18 cellular contexts compared by ENCODE assay signal in genomic region chr1:154840557-154841176, GRCh38. TPM values are rescaled to one million over a fixed set of nuclear protein-coding genes. Genes with fewer than 3 reads are reported as not detected.
A peak's percentile ranks its signal among the peaks of the same experiment; 100 is the strongest.
DNase-seq lines count a peak whose midpoint lies in the region; ATAC-seq and TF ChIP-seq lines count a peak whose summit lies in the region.
"Had no signal": no experiment of that assay in that cellular context is flagged by ENCODE, and none has a peak within 500 bp of the region (broad histone marks: within the 10 kb centered on the region; RNA-seq: fewer than 3 reads in every experiment).

No MANE protein-coding gene starts in this region.

- no peak overlapping the region for H3K27ac ChIP-seq in GM23248
- peak overlapping the region in 3 of 4 donors; percentile 16 to 61 (median 31) for H3K27ac ChIP-seq in sigmoid colon
- no peak overlapping the region for H3K27ac ChIP-seq in MM.1S (ENCODE audit: low read length)

- no peak overlapping the region for H3K4me2 ChIP-seq in GM23248 (ENCODE audit: unreplicated experiment)
- H3K4me2 ChIP-seq in MM.1S (ENCODE audit: low read depth, low read length): no peak overlapping the region

- 71 to 84% methylated on average over 9 to 12 of the region's 12 CpGs for WGBS in GM23248 (ENCODE audit: low coverage in 1 of 2, low lambda C conversion rate in 2 of 2, missing lambda C conversion rate in 2 of 2), 2 experiments
- 71 to 76% methylated on average over 12 of the region's 12 CpGs for WGBS in sigmoid colon, 2 donors

- H3K79me2 ChIP-seq in GM23248 (ENCODE audit: insufficient read depth): no peaks in the 10 kb centered on the region
- H3K79me2 ChIP-seq in MM.1S (ENCODE audit: low read length): peaks cover 71% of the 10 kb centered on the region

- no peak for TF ChIP-seq EP300 in sigmoid colon (IDR thresholded peaks at IDR 0.05)

- no peaks in the 10 kb centered on the region for H3K9me2 ChIP-seq in GM23248 (ENCODE audit: insufficient read depth)
- no peaks in the 10 kb centered on the region for H3K9me2 ChIP-seq in MM.1S (replicated peaks; ENCODE audit: insufficient read depth, low read length)

- no peaks in the 10 kb centered on the region for H3K9me3 ChIP-seq in GM23248 (ENCODE audit: low read depth)
- no peaks in the 10 kb centered on the region for H3K9me3 ChIP-seq in sigmoid colon
- no peaks in the 10 kb centered on the region for H3K9me3 ChIP-seq in MM.1S (replicated peaks; ENCODE audit: insufficient read depth, low read length)

- DNase-seq in GM23248: peak; percentile 9
- DNase-seq in SK-MEL-5 (ENCODE audit: low read depth, low spot score): peak; percentile 17
- DNase-seq in hepatic stellate cell (ENCODE audit: low spot score): peak; percentile 29
- DNase-seq in sigmoid colon: no peak
- no peak for DNase-seq in MM.1S
- no peak for DNase-seq in DMS 273 (lab: John Stamatoyannopoulos, UW; ENCODE audit: unreplicated experiment)
- no peak for DNase-seq in activated CD4-positive, alpha-beta T cell treated with anti-CD3 and anti-CD28 coated beads for 4 hours
- DNase-seq: activated T-cell treated with anti-CD3 and anti-CD28 coated beads, Interleukin-2, amount 50 U/mL, for 72 hours; CD8-positive, alpha-beta memory T cell; immature natural killer cell; NCI-H1092; NCI-H526 treated with DMSO at 0.1 percent for 48 hours; SHP77 treated with DMSO at 0.1 percent for 48 hours; stimulated activated CD4-positive, alpha-beta T cell treated with anti-CD3 and anti-CD28 coated beads, Interleukin-2, amount 100 ng/mL, for 24 hours; stimulated activated naive B cell treated with anti-CD40 and anti-IgM and Interleukin-4, amounts not matched to agents 10 μg/mL and 1 μg/mL and 100 μg/mL, for 72 hours had no signal

- no peaks in the 10 kb centered on the region for H3F3A ChIP-seq in GM23248 (ENCODE audit: insufficient read depth)
- peaks cover 15% of the 10 kb centered on the region for H3F3A ChIP-seq in MM.1S (ENCODE audit: insufficient read depth, low read length)

- in situ Hi-C loops in GM23248 (cut with MboI): no loop called here
- in situ Hi-C loops in SK-MEL-5 (cut with HindIII; ENCODE audit: low pct_unique_long_range_greater_than_20kb, low sequenced_read_pairs): no loop called here

- TF ChIP-seq POLR2A in sigmoid colon (IDR thresholded peaks at IDR 0.05): no peak

- H2AFZ ChIP-seq in GM23248: peak overlapping the region; percentile 45
- H2AFZ ChIP-seq in MM.1S (ENCODE audit: low read length): no peak overlapping the region

- ATAC-seq in HG02759 (IDR thresholded peaks at IDR 0.05; ENCODE audit: unreplicated experiment): no peak
- ATAC-seq: activated T-cell treated with anti-CD3 and anti-CD28 coated beads, Interleukin-2, amount 50 U/mL, for 72 hours; esophagus mucosa; natural killer cell treated with Interleukin-12 subunit alpha and Interleukin-12 subunit beta and Interleukin-15 and Interleukin-18, amount 100 ng/mL, for 72 hours; stimulated activated naive B cell treated with anti-CD40 and anti-IgM and Interleukin-4, amounts not matched to agents 10 μg/mL and 1 μg/mL and 100 μg/mL, for 72 hours had no signal

- peaks cover 16% of the 10 kb centered on the region for H3K27me3 ChIP-seq in GM23248 (replicated peaks; ENCODE audit: insufficient read depth)
- H3K27me3 ChIP-seq in sigmoid colon: no peaks in the 10 kb centered on the region
- no peaks in the 10 kb centered on the region for H3K27me3 ChIP-seq in MM.1S (replicated peaks; ENCODE audit: insufficient read depth, low read length)

- H3K4me1 ChIP-seq in GM23248 (ENCODE audit: insufficient read depth): peaks cover 6% of the 10 kb centered on the region
- peaks cover 0 to 36% (median 10%) of the 10 kb centered on the region in 4 donors for H3K4me1 ChIP-seq in sigmoid colon
- H3K4me1 ChIP-seq in MM.1S (ENCODE audit: low read length): peaks cover 41% of the 10 kb centered on the region

- H3K36me3 ChIP-seq in GM23248 (ENCODE audit: low read depth) (no peaks in the 10 kb centered on the region), sigmoid colon (no peaks in the 10 kb centered on the region), MM.1S (replicated peaks; ENCODE audit: insufficient read depth, low read length) (no peaks in the 10 kb centered on the region)

- no peaks in the 10 kb centered on the region for H4K20me1 ChIP-seq in GM23248 (ENCODE audit: insufficient read depth)
- no peaks in the 10 kb centered on the region for H4K20me1 ChIP-seq in MM.1S (ENCODE audit: insufficient read depth, low read length)

- intact Hi-C loops in sigmoid colon (cut with DNase I): no loop called here

- TF ChIP-seq CTCF in sigmoid colon (IDR thresholded peaks at IDR 0.05) (no peak), MM.1S (IDR thresholded peaks at IDR 0.05; ENCODE audit: low read length) (no peak)

- H3K4me3 ChIP-seq in GM23248 (no peak overlapping the region), sigmoid colon (no peak overlapping the region), MM.1S (ENCODE audit: low read length) (no peak overlapping the region)

- H3K9ac ChIP-seq in GM23248 (no peak overlapping the region), MM.1S (ENCODE audit: low read length) (no peak overlapping the region)

RNA-seq across cellular contexts. Expression of gene KCNN3, which starts 29.4 kb away (rescaled TPM):
- not detected in 2 replicates for total RNA-seq in GM23248 (2014; rRNA removed; shearing (Covaris generic))
- polyA plus RNA-seq in GM23248 (2016; fragmentation: Nextera tagmentation; extraction: Ambion mirVana): not detected in 2 replicates
- 0.03 TPM in 1 of 2 replicates, not detected in the other for total RNA-seq in SK-MEL-5 (2014; rRNA removed; shearing (Covaris generic))
- polyA plus RNA-seq in SK-MEL-5 (2015; cell fraction: cytosol; rRNA removed): 0.03 and 0.06 TPM in 2 replicates
- 0.11 and 0.15 TPM in 2 replicates for polyA plus RNA-seq in SK-MEL-5 (2015; cell fraction: nucleus; rRNA removed)
- total RNA-seq in sigmoid colon: 10 to 100 TPM in 3 of 4 donors, 1 to 10 TPM in 1; 9.4 to 27.7 (median 17.7) TPM
- polyA plus RNA-seq in sigmoid colon: 1 to 10 TPM in 1 of 3 donors, under 1 TPM in 2; 0.23 to 1.5 (median 0.60) TPM
- polyA plus RNA-seq: CD8-positive, alpha-beta memory T cell; immature natural killer cell had no signal

Comparison
In these comparisons a context has a peak if more than half of its experiments do, and no peak if none do; other contexts are left out.
1. DNase-seq: peak in GM23248 (single experiment), SK-MEL-5 (single experiment) and hepatic stellate cell (single experiment); none in sigmoid colon (single experiment), MM.1S (single experiment), DMS 273 (single experiment) and activated CD4-positive, alpha-beta T cell treated with anti-CD3 and anti-CD28 coated beads for 4 hours (0 of 2).
2. H3K27ac ChIP-seq: peak in sigmoid colon (3 of 4); none in GM23248 (single experiment) and MM.1S (single experiment).
3. RNA of gene KCNN3, which starts 29.4 kb away (total RNA-seq): 9.4 to 27.7 TPM in sigmoid colon; 0.03 TPM in SK-MEL-5 and not detected in GM23248; every median in the first group is over 10 times any median in the second.